Comparison of ENCODE assay signal across 14 cellular contexts in the genomic region with DNA sequence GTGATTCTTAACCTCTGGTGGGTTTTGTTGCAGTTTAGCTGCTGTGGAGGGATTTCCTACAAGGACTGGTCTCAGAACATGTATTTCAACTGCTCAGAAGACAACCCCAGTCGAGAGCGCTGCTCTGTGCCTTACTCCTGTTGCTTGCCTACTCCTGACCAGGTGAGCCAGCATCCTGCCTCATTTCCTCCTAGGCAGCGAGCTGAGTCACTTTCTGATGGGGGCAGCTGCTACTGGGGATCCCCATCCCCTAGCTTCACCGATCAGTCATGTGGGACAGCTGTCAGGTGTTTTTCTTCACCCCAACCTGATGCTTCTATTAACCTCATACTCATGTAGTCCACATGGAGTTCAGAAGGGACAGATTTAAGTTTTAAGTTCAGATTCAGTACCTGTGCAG. TPM values are rescaled to one million over a fixed set of nuclear protein-coding genes. Genes with fewer than 3 reads are reported as not detected.
A peak's percentile ranks its signal among the peaks of the same experiment; 100 is the strongest.
DNase-seq lines count a peak whose midpoint lies in the region; ATAC-seq lines count a peak whose summit lies in the region.
"Had no signal": no experiment of that assay in that cellular context is flagged by ENCODE, and none has a peak within 500 bp of the region (broad histone marks: within the 10 kb centered on the region; RNA-seq: fewer than 3 reads in every experiment).

No MANE protein-coding gene starts in this region.

- ATAC-seq in GM21447 (IDR thresholded peaks at IDR 0.05; ENCODE audit: unreplicated experiment) (peak; percentile 44), HG03108 (IDR thresholded peaks at IDR 0.05; ENCODE audit: unreplicated experiment) (peak; percentile 39)
- peak; percentile 80 for ATAC-seq in stimulated activated memory B cell treated with anti-CD40 and anti-IgM and Interleukin-4, amounts not matched to agents 10 μg/mL and 1 μg/mL and 100 μg/mL, for 72 hours
- ATAC-seq in activated CD8-positive, alpha-beta memory T cell treated with anti-CD3 and anti-CD28 coated beads, Interleukin-2, amount 10 ng/mL, durations not matched to agents 7 days and 5 days = no peak
- ATAC-seq: left lobe of liver, natural killer cell, T-cell had no signal

- no peak overlapping the region for H3K4me3 Mint-ChIP-seq in activated naive CD4-positive, alpha-beta T cell treated with anti-CD3 and anti-CD28 coated beads for 36 hours
- H3K4me3 Mint-ChIP-seq in stimulated activated memory B cell treated with anti-CD40 and anti-IgM and Interleukin-4, amounts not matched to agents 10 μg/mL and 1 μg/mL and 100 μg/mL, for 72 hours = no peak overlapping the region
- no peak overlapping the region for H3K4me3 Mint-ChIP-seq in activated CD8-positive, alpha-beta memory T cell treated with anti-CD3 and anti-CD28 coated beads, Interleukin-2, amount 10 ng/mL, durations not matched to agents 7 days and 5 days
- no peak overlapping the region for H3K4me3 Mint-ChIP-seq in activated CD4-positive, alpha-beta T cell treated with anti-CD3 and anti-CD28 coated beads, Interleukin-2, amount 10 ng/mL, durations not matched to agents 7 days and 5 days
- H3K4me3 Mint-ChIP-seq: activated CD4-positive, alpha-beta T cell treated with anti-CD3 and anti-CD28 coated beads, Interleukin-2, amount 10 ng/mL, durations not matched to agents 24 days and 14 days; natural killer cell had no signal

- POLR2A ChIA-PET in activated CD4-positive, alpha-beta T cell treated with anti-CD3 and anti-CD28 coated beads, Interleukin-2, amount 10 ng/mL, durations not matched to agents 7 days and 5 days (lab: Charles Lee) = no interaction called here

- CTCF ChIA-PET in activated naive CD4-positive, alpha-beta T cell treated with anti-CD3 and anti-CD28 coated beads for 36 hours (lab: Charles Lee) = interaction anchor here (0.6 to 6.8 kb wide), 6 partner anchors 37 to 468 kb away, joined by 3 to 122 read pairs (median 3); no protein-coding TSS in a partner anchor
- CTCF ChIA-PET in activated CD8-positive, alpha-beta memory T cell treated with anti-CD3 and anti-CD28 coated beads, Interleukin-2, amount 10 ng/mL, durations not matched to agents 7 days and 5 days (lab: Charles Lee) = interaction anchor here (0.9 to 1.9 kb wide), 3 partner anchors 45 to 52 kb away, joined by 4 to 6 read pairs (median 4); no protein-coding TSS in a partner anchor
- CTCF ChIA-PET in activated CD4-positive, alpha-beta T cell treated with anti-CD3 and anti-CD28 coated beads, Interleukin-2, amount 10 ng/mL, durations not matched to agents 7 days and 5 days (lab: Charles Lee) = interaction anchor here (1.4 kb wide), 1 partner anchor 52 kb away, joined by 4 read pairs; no protein-coding TSS in a partner anchor

- intact Hi-C loops in activated naive CD4-positive, alpha-beta T cell treated with anti-CD3 and anti-CD28 coated beads for 36 hours (cut with micrococcal nuclease) = no loop called here

- no peak overlapping the region for H3K27ac Mint-ChIP-seq in activated naive CD4-positive, alpha-beta T cell treated with anti-CD3 and anti-CD28 coated beads for 36 hours
- H3K27ac Mint-ChIP-seq in stimulated activated memory B cell treated with anti-CD40 and anti-IgM and Interleukin-4, amounts not matched to agents 10 μg/mL and 1 μg/mL and 100 μg/mL, for 72 hours = peak overlapping the region; percentile 86
- no peak overlapping the region for H3K27ac Mint-ChIP-seq in activated CD8-positive, alpha-beta memory T cell treated with anti-CD3 and anti-CD28 coated beads, Interleukin-2, amount 10 ng/mL, durations not matched to agents 7 days and 5 days
- no peak overlapping the region for H3K27ac Mint-ChIP-seq in activated CD4-positive, alpha-beta T cell treated with anti-CD3 and anti-CD28 coated beads, Interleukin-2, amount 10 ng/mL, durations not matched to agents 7 days and 5 days
- H3K27ac Mint-ChIP-seq: activated CD4-positive, alpha-beta T cell treated with anti-CD3 and anti-CD28 coated beads, Interleukin-2, amount 10 ng/mL, durations not matched to agents 24 days and 14 days; natural killer cell; T-cell had no signal

- H3K36me3 Mint-ChIP-seq in activated naive CD4-positive, alpha-beta T cell treated with anti-CD3 and anti-CD28 coated beads for 36 hours (ENCODE audit: low read depth) = no peaks in the 10 kb centered on the region
- peaks cover 66% of the 10 kb centered on the region for H3K36me3 Mint-ChIP-seq in stimulated activated memory B cell treated with anti-CD40 and anti-IgM and Interleukin-4, amounts not matched to agents 10 μg/mL and 1 μg/mL and 100 μg/mL, for 72 hours
- H3K36me3 Mint-ChIP-seq in activated CD8-positive, alpha-beta memory T cell treated with anti-CD3 and anti-CD28 coated beads, Interleukin-2, amount 10 ng/mL, durations not matched to agents 7 days and 5 days = no peaks in the 10 kb centered on the region
- H3K36me3 Mint-ChIP-seq in activated CD4-positive, alpha-beta T cell treated with anti-CD3 and anti-CD28 coated beads, Interleukin-2, amount 10 ng/mL, durations not matched to agents 7 days and 5 days (ENCODE audit: low read depth) = no peaks in the 10 kb centered on the region
- H3K36me3 Mint-ChIP-seq: natural killer cell, T-cell had no signal

- peak; percentile 58 for DNase-seq in activated naive CD4-positive, alpha-beta T cell treated with anti-CD3 and anti-CD28 coated beads for 36 hours
- no peak for DNase-seq in activated naive CD4-positive, alpha-beta T cell treated with anti-CD3 and anti-CD28 coated beads, Interleukin-2, amount 50 U/mL, for 16 hours
- no peak for DNase-seq in activated CD8-positive, alpha-beta memory T cell treated with anti-CD3 and anti-CD28 coated beads, Interleukin-2, amount 10 ng/mL, durations not matched to agents 7 days and 5 days
- no peak for DNase-seq in NCI-H446 treated with DMSO at 0.1 percent for 48 hours (lab: John Stamatoyannopoulos, UW)
- no peak for DNase-seq in activated CD4-positive, alpha-beta T cell treated with anti-CD3 and anti-CD28 coated beads, Interleukin-2, amount 10 ng/mL, durations not matched to agents 7 days and 5 days
- DNase-seq: ACHN; activated CD4-positive, alpha-beta T cell treated with anti-CD3 and anti-CD28 coated beads, Interleukin-2, amount 10 ng/mL, durations not matched to agents 24 days and 14 days; head of caudate nucleus; natural killer cell; T-cell had no signal

- no peaks in the 10 kb centered on the region for H3K27me3 Mint-ChIP-seq in activated naive CD4-positive, alpha-beta T cell treated with anti-CD3 and anti-CD28 coated beads for 36 hours (ENCODE audit: low read depth)
- no peaks in the 10 kb centered on the region for H3K27me3 Mint-ChIP-seq in stimulated activated memory B cell treated with anti-CD40 and anti-IgM and Interleukin-4, amounts not matched to agents 10 μg/mL and 1 μg/mL and 100 μg/mL, for 72 hours
- H3K27me3 Mint-ChIP-seq in activated CD8-positive, alpha-beta memory T cell treated with anti-CD3 and anti-CD28 coated beads, Interleukin-2, amount 10 ng/mL, durations not matched to agents 7 days and 5 days = peaks cover 19% of the 10 kb centered on the region
- H3K27me3 Mint-ChIP-seq in activated CD4-positive, alpha-beta T cell treated with anti-CD3 and anti-CD28 coated beads, Interleukin-2, amount 10 ng/mL, durations not matched to agents 7 days and 5 days = peaks cover 2% of the 10 kb centered on the region

- H3K9me3 Mint-ChIP-seq in activated naive CD4-positive, alpha-beta T cell treated with anti-CD3 and anti-CD28 coated beads for 36 hours = no peaks in the 10 kb centered on the region
- H3K9me3 Mint-ChIP-seq in stimulated activated memory B cell treated with anti-CD40 and anti-IgM and Interleukin-4, amounts not matched to agents 10 μg/mL and 1 μg/mL and 100 μg/mL, for 72 hours = no peaks in the 10 kb centered on the region
- no peaks in the 10 kb centered on the region for H3K9me3 Mint-ChIP-seq in activated CD8-positive, alpha-beta memory T cell treated with anti-CD3 and anti-CD28 coated beads, Interleukin-2, amount 10 ng/mL, durations not matched to agents 7 days and 5 days (ENCODE audit: low read depth)
- no peaks in the 10 kb centered on the region for H3K9me3 Mint-ChIP-seq in activated CD4-positive, alpha-beta T cell treated with anti-CD3 and anti-CD28 coated beads, Interleukin-2, amount 10 ng/mL, durations not matched to agents 7 days and 5 days
- H3K9me3 Mint-ChIP-seq: activated CD4-positive, alpha-beta T cell treated with anti-CD3 and anti-CD28 coated beads, Interleukin-2, amount 10 ng/mL, durations not matched to agents 24 days and 14 days; natural killer cell; T-cell had no signal

- peaks cover 13% of the 10 kb centered on the region for H3K4me1 Mint-ChIP-seq in activated naive CD4-positive, alpha-beta T cell treated with anti-CD3 and anti-CD28 coated beads for 36 hours (ENCODE audit: low read depth)
- H3K4me1 Mint-ChIP-seq in stimulated activated memory B cell treated with anti-CD40 and anti-IgM and Interleukin-4, amounts not matched to agents 10 μg/mL and 1 μg/mL and 100 μg/mL, for 72 hours = peaks cover 88% of the 10 kb centered on the region
- H3K4me1 Mint-ChIP-seq in activated CD8-positive, alpha-beta memory T cell treated with anti-CD3 and anti-CD28 coated beads, Interleukin-2, amount 10 ng/mL, durations not matched to agents 7 days and 5 days = peaks cover 15% of the 10 kb centered on the region
- H3K4me1 Mint-ChIP-seq in activated CD4-positive, alpha-beta T cell treated with anti-CD3 and anti-CD28 coated beads, Interleukin-2, amount 10 ng/mL, durations not matched to agents 7 days and 5 days = peaks cover 19% of the 10 kb centered on the region

RNA-seq across cellular contexts. Expression of a gene that starts 21.7 kb away (rescaled TPM):
- total RNA-seq in activated naive CD4-positive, alpha-beta T cell treated with anti-CD3 and anti-CD28 coated beads for 36 hours = under 1 TPM; 0.20 to 0.43 TPM
- total RNA-seq in activated CD8-positive, alpha-beta memory T cell treated with anti-CD3 and anti-CD28 coated beads, Interleukin-2, amount 10 ng/mL, durations not matched to agents 7 days and 5 days = under 1 TPM in 1 of 2 experiments, not detected in 1; 0.07 TPM
- total RNA-seq in activated CD4-positive, alpha-beta T cell treated with anti-CD3 and anti-CD28 coated beads, Interleukin-2, amount 10 ng/mL, durations not matched to agents 7 days and 5 days = not detected

RNA-seq across cellular contexts. Expression of a gene that starts 22.2 kb away (rescaled TPM):
- 1 to 10 TPM; 7.2 to 7.9 TPM for total RNA-seq in activated naive CD4-positive, alpha-beta T cell treated with anti-CD3 and anti-CD28 coated beads for 36 hours
- 10 to 100 TPM in 1 of 2 experiments, 1 to 10 TPM in 1; 6.1 to 15.2 TPM for total RNA-seq in activated CD8-positive, alpha-beta memory T cell treated with anti-CD3 and anti-CD28 coated beads, Interleukin-2, amount 10 ng/mL, durations not matched to agents 7 days and 5 days
- 1 to 10 TPM; 2.8 to 3.0 TPM for total RNA-seq in activated CD4-positive, alpha-beta T cell treated with anti-CD3 and anti-CD28 coated beads, Interleukin-2, amount 10 ng/mL, durations not matched to agents 7 days and 5 days

RNA-seq across cellular contexts. Expression of a gene that starts 58.1 kb away (rescaled TPM):
- 10 to 100 TPM; 29.1 to 30.4 TPM for total RNA-seq in activated naive CD4-positive, alpha-beta T cell treated with anti-CD3 and anti-CD28 coated beads for 36 hours
- 10 to 100 TPM; 12.7 to 12.8 TPM for total RNA-seq in activated CD8-positive, alpha-beta memory T cell treated with anti-CD3 and anti-CD28 coated beads, Interleukin-2, amount 10 ng/mL, durations not matched to agents 7 days and 5 days
- total RNA-seq in activated CD4-positive, alpha-beta T cell treated with anti-CD3 and anti-CD28 coated beads, Interleukin-2, amount 10 ng/mL, durations not matched to agents 7 days and 5 days = 10 to 100 TPM in 1 of 2 experiments, 1 to 10 TPM in 1; 9.7 to 11.4 TPM
